Comparison of ENCODE assay signal across 14 cellular contexts in the genomic region with DNA sequence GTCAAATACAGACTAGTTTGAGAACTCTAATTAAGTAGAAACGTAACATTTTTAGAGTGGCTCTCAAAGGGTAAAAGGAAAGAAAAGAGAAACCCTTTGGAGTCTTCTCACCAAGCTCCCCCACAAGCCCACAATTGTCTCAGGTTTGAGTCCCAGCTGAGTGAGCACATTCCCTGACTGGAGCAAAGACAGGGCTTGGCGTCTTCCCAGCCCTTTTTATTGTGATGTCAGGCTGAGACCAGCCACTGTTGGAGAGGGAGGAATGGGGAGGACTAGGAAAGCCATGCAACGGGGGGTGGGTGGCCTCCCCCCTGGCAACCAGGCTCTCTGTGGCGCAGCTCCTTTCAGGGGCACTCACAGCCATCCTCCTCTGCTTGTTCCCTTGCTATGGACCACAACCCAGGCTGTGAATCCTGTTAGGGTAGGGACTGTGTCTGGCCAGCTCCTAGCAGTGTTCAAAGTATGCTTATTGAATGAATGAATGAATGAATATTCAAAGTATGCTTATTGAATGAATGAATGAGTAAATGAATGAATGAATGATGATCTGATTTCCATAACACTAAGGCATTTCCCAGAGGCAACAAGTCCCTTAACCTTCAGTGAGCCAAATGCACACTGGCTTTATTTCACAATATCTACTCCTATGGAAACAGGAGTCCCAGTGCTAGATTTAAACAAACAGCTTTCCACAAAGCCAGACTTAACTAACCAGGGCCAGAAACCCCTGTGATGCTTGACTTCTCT.
"Had no signal": no experiment of that assay in that cellular context is flagged by ENCODE, and none has a peak within 500 bp of the region (broad histone marks: within the 10 kb centered on the region; RNA-seq: fewer than 3 reads in every experiment).

No MANE protein-coding gene starts in this region.

- H3K9me3 ChIP-seq: neutrophil, transverse colon, uterus had no signal

- H3K27ac ChIP-seq: epithelial cell of prostate, neutrophil, transverse colon, uterus had no signal

- H3K36me3 ChIP-seq: neutrophil, transverse colon, uterus had no signal

- H3K4me3 ChIP-seq: transverse colon, uterus had no signal

- H3K4me1 ChIP-seq: transverse colon, uterus had no signal

- DNase-seq: activated CD4-positive, CD25-positive, alpha-beta regulatory T cell treated with anti-CD3 and anti-CD28 coated beads, Interleukin-2, amount 50 U/mL, for 72 hours; activated CD8-positive, alpha-beta memory T cell treated with anti-CD3 and anti-CD28 coated beads for 24 hours; activated gamma-delta T cell; endodermal cell; foreskin melanocyte; kidney glomerular epithelial cell; mesenchymal stem cell; natural killer cell; stimulated activated CD4-positive, alpha-beta T cell treated with anti-CD3 and anti-CD28 coated beads, Interleukin-2, amount 100 ng/mL, for 24 hours; stimulated activated naive CD4-positive, alpha-beta T cell treated with Interleukin-2 at 50 U/mL for 16 hours; transverse colon had no signal

- ATAC-seq: natural killer cell had no signal

- H3K27me3 ChIP-seq: neutrophil, transverse colon, uterus had no signal
